17 cellular contexts compared by ENCODE assay signal in genomic region chr13:98233127-98233526, GRCh38. TPM values are rescaled to one million over a fixed set of nuclear protein-coding genes. Genes with fewer than 3 reads are reported as not detected.
"Had no signal": no experiment of that assay in that cellular context is flagged by ENCODE, and none has a peak within 500 bp of the region (broad histone marks: within the 10 kb centered on the region; RNA-seq: fewer than 3 reads in every experiment).

No MANE protein-coding gene starts in this region.

- H3K27me3 ChIP-seq: cardiac muscle cell, neutrophil had no signal

- H3K36me3 ChIP-seq: cardiac muscle cell, neutrophil had no signal

- H3K4me1 ChIP-seq: psoas muscle had no signal

- H3K4me1 Mint-ChIP-seq: activated CD4-positive, alpha-beta T cell treated with anti-CD3 and anti-CD28 coated beads, Interleukin-2, amount 10 ng/mL, durations not matched to agents 24 days and 14 days had no signal

- H3K4me3 Mint-ChIP-seq: activated CD4-positive, alpha-beta T cell treated with anti-CD3 and anti-CD28 coated beads, Interleukin-2, amount 10 ng/mL, durations not matched to agents 24 days and 14 days; activated T-helper 1 cell treated with anti-CD3 and anti-CD28 coated beads, Interleukin-12 subunit alpha, Interleukin-12 subunit beta, Interleukin-2, Interleukin-4 antibody, amounts not matched to agents 30 ng/mL and 10 ng/mL and 1 ng/mL, durations not matched to agents 14 hours and 24 hours and 36 hours; stimulated activated naive CD8-positive, alpha-beta T cell treated with anti-CD3 and anti-CD28 coated beads, Interleukin-15, Interleukin-2, amounts not matched to agents 100 ng/mL and 50 ng/mL, for 24 hours had no signal

- ATAC-seq: psoas muscle had no signal

- H3K4me3 ChIP-seq: cardiac muscle cell, psoas muscle had no signal

- H3K9me3 ChIP-seq: neutrophil, psoas muscle had no signal

- DNase-seq: activated CD4-positive, alpha-beta T cell treated with anti-CD3 and anti-CD28 coated beads, Interleukin-2, amount 10 ng/mL, durations not matched to agents 24 days and 14 days; activated naive CD4-positive, alpha-beta T cell; foreskin melanocyte; head of caudate nucleus; midbrain; psoas muscle; stimulated activated CD4-positive, alpha-beta T cell treated with anti-CD3 and anti-CD28 coated beads, Interleukin-4, amount 100 ng/mL, for 24 hours; WERI-Rb-1 had no signal

- H3K27ac Mint-ChIP-seq: activated CD4-positive, alpha-beta T cell treated with anti-CD3 and anti-CD28 coated beads, Interleukin-2, amount 10 ng/mL, durations not matched to agents 24 days and 14 days; activated T-helper 1 cell treated with anti-CD3 and anti-CD28 coated beads, Interleukin-12 subunit alpha, Interleukin-12 subunit beta, Interleukin-2, Interleukin-4 antibody, amounts not matched to agents 30 ng/mL and 10 ng/mL and 1 ng/mL, durations not matched to agents 14 hours and 24 hours and 36 hours; stimulated activated naive CD8-positive, alpha-beta T cell treated with anti-CD3 and anti-CD28 coated beads, Interleukin-15, Interleukin-2, amounts not matched to agents 100 ng/mL and 50 ng/mL, for 24 hours had no signal

- H3K27ac ChIP-seq: cardiac muscle cell, neutrophil, psoas muscle, WERI-Rb-1 had no signal

- FAIRE-seq: colon, endothelial cell of umbilical vein, urothelium cell line had no signal

- H3K9me3 Mint-ChIP-seq: activated CD4-positive, alpha-beta T cell treated with anti-CD3 and anti-CD28 coated beads, Interleukin-2, amount 10 ng/mL, durations not matched to agents 24 days and 14 days; activated T-helper 1 cell treated with anti-CD3 and anti-CD28 coated beads, Interleukin-12 subunit alpha, Interleukin-12 subunit beta, Interleukin-2, Interleukin-4 antibody, amounts not matched to agents 30 ng/mL and 10 ng/mL and 1 ng/mL, durations not matched to agents 14 hours and 24 hours and 36 hours; stimulated activated naive CD8-positive, alpha-beta T cell treated with anti-CD3 and anti-CD28 coated beads, Interleukin-15, Interleukin-2, amounts not matched to agents 100 ng/mL and 50 ng/mL, for 24 hours had no signal

RNA-seq across cellular contexts. Expression of gene RNF113B, which starts 56.1 kb away (rescaled TPM):
- total RNA-seq: activated CD4-positive, alpha-beta T cell treated with anti-CD3 and anti-CD28 coated beads, Interleukin-2, amount 10 ng/mL, durations not matched to agents 24 days and 14 days; activated T-helper 1 cell treated with anti-CD3 and anti-CD28 coated beads, Interleukin-12 subunit alpha, Interleukin-12 subunit beta, Interleukin-2, Interleukin-4 antibody, amounts not matched to agents 30 ng/mL and 10 ng/mL and 1 ng/mL, durations not matched to agents 14 hours and 24 hours and 36 hours; cardiac muscle cell; endothelial cell of umbilical vein; lower leg skin; psoas muscle; temporal lobe had no signal
- polyA plus RNA-seq: endothelial cell of umbilical vein, psoas muscle had no signal
